2 cellular contexts compared by ENCODE assay signal in the genomic region with DNA sequence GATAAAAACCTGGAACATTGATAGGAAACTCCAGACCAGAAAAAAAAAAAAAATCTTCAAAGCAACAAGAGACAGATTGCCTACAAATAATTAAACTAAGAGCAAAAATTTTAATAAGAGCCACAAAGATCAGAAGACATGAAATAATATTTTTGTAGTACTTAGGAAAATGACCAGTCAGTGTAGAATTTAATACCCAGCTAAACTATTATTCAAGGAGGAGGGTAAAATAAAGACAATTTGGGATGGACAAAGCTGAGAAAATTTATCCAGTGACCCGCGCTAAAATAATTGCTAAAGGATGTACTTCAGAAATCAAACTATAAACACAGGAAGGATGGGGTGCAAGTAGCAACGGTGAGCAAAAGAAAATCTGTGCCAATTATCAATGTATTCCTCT.
TF ChIP-seq lines count a peak whose summit lies in the region.

No MANE protein-coding gene starts in this region.

TF ChIP-seq in HepG2, 621 proteins besides CTCF, POLR2A, EP300 and RAD21:
- TF ChIP-seq, protein P1, sequence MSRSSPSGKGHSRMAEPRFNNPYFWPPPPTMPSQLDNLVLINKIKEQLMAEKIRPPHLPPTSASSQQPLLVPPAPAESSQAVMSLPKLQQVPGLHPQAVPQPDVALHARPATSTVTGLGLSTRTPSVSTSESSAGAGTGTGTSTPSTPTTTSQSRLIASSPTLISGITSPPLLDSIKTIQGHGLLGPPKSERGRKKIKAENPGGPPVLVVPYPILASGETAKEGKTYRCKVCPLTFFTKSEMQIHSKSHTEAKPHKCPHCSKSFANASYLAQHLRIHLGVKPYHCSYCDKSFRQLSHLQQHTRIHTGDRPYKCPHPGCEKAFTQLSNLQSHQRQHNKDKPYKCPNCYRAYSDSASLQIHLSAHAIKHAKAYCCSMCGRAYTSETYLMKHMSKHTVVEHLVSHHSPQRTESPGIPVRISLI (CRISPR knock-in tag; IDR thresholded peaks at IDR 0.05; ENCODE audit: borderline replicate concordance), result no peak
- TF ChIP-seq ZNF33B (CRISPR knock-in tag; IDR thresholded peaks at IDR 0.05), result no peak
- peak; percentile 89; the same call in 1 of the 2 replicates for TF ChIP-seq ZFP1 (CRISPR knock-in tag; IDR thresholded peaks at IDR 0.05)

TF ChIP-seq in K562, 482 proteins besides CTCF, POLR2A, EP300 and RAD21:
- TF ChIP-seq TRIM28 (IDR thresholded peaks at IDR 0.05) (peak; percentile 77; the same call in 1 of the 2 replicates), ZNF639 (CRISPR knock-in tag; conservative IDR thresholded peaks at IDR 0.05 in 1 of 2, IDR thresholded peaks at IDR 0.05 in 1 of 2) (no peak), ZFP1 (CRISPR knock-in tag; IDR thresholded peaks at IDR 0.05) (peak; percentile 87)
